ENCODE assay signal across 23 cellular contexts in genomic region chr10:28686835-28687682, GRCh38. TPM values are rescaled to one million over a fixed set of nuclear protein-coding genes. Genes with fewer than 3 reads are reported as not detected.
DNase-seq lines count a peak whose midpoint lies in the region; ATAC-seq and TF ChIP-seq lines count a peak whose summit lies in the region.
"Had no signal": no experiment of that assay in that cellular context is flagged by ENCODE, and none has a peak within 500 bp of the region (broad histone marks: within the 10 kb centered on the region; RNA-seq: fewer than 3 reads in every experiment).

No MANE protein-coding gene starts in this region.

- H3K4me3 Mint-ChIP-seq in GM23338 (peak overlapping the region; percentile 34; the same call in 2 of the 3 replicates), WTC11 (peak overlapping the region; percentile 28), mesothelial cell of epicardium (no peak overlapping the region)
- H3K4me3 Mint-ChIP-seq: activated CD4-positive, alpha-beta memory T cell treated with anti-CD3 and anti-CD28 coated beads, Interleukin-2, amount 10 ng/mL, durations not matched to agents 7 days and 5 days; CD8-positive, alpha-beta memory T cell; naive thymus-derived CD4-positive, alpha-beta T cell had no signal

- peak overlapping the region; percentile 64 for H3K4me2 ChIP-seq in GM23338

- H3K9me3 ChIP-seq in gastrocnemius medialis: no peaks in the 10 kb centered on the region
- H3K9me3 ChIP-seq: BE2C, SJCRH30 had no signal

- peak overlapping the region; percentile 90 for H3K27ac ChIP-seq in GM23338 (ENCODE audit: low read depth)
- no peak overlapping the region for H3K27ac ChIP-seq in gastrocnemius medialis
- H3K27ac ChIP-seq: SJCRH30 had no signal

- H3K9me3 Mint-ChIP-seq in GM23338 (no peaks in the 10 kb centered on the region), WTC11 (no peaks in the 10 kb centered on the region), mesothelial cell of epicardium (no peaks in the 10 kb centered on the region)
- H3K9me3 Mint-ChIP-seq: activated CD4-positive, alpha-beta memory T cell treated with anti-CD3 and anti-CD28 coated beads, Interleukin-2, amount 10 ng/mL, durations not matched to agents 7 days and 5 days; CD8-positive, alpha-beta memory T cell; naive thymus-derived CD4-positive, alpha-beta T cell had no signal

- H4K20me1 ChIP-seq in GM23338 (replicated peaks; ENCODE audit: insufficient read depth): peaks cover 7% of the 10 kb centered on the region

- POLR2A ChIA-PET in WTC11 (lab: Charles Lee): interaction anchor here (0.7 to 0.8 kb wide), 2 partner anchors 10 to 13 kb away, joined by 3 to 4 read pairs; partner anchors contain the start of gene BAMBI

- H3K9me2 ChIP-seq in GM23338 (ENCODE audit: insufficient read depth): no peaks in the 10 kb centered on the region

- peaks cover 57% of the 10 kb centered on the region for H3K4me1 Mint-ChIP-seq in GM23338
- H3K4me1 Mint-ChIP-seq in WTC11: peaks cover 66% of the 10 kb centered on the region
- H3K4me1 Mint-ChIP-seq in mesothelial cell of epicardium: peaks cover 58% of the 10 kb centered on the region
- H3K4me1 Mint-ChIP-seq: activated CD4-positive, alpha-beta memory T cell treated with anti-CD3 and anti-CD28 coated beads, Interleukin-2, amount 10 ng/mL, durations not matched to agents 7 days and 5 days; CD8-positive, alpha-beta memory T cell; naive thymus-derived CD4-positive, alpha-beta T cell had no signal

- H3K79me2 ChIP-seq in GM23338 (replicated peaks; ENCODE audit: insufficient read depth): peaks cover 21% of the 10 kb centered on the region

- H2AFZ ChIP-seq in GM23338: no peak overlapping the region

- H3K27me3 Mint-ChIP-seq in GM23338 (ENCODE audit: insufficient read depth, low read depth, poor library complexity) (peaks cover 3% of the 10 kb centered on the region), WTC11 (ENCODE audit: low read depth) (no peaks in the 10 kb centered on the region), mesothelial cell of epicardium (ENCODE audit: low read depth) (no peaks in the 10 kb centered on the region)

- H3K27me3 ChIP-seq in GM23338 (ENCODE audit: insufficient read depth) (no peaks in the 10 kb centered on the region), gastrocnemius medialis (peaks cover 0 to 1% (median 0%) of the 10 kb centered on the region in 3 donors)
- H3K27me3 ChIP-seq: BE2C, SJCRH30 had no signal

- TF ChIP-seq CTCF in GM23338 (conservative IDR thresholded peaks at IDR 0.05; ENCODE audit: low read depth in 2 of 2) (no peak), WTC11 (IDR thresholded peaks at IDR 0.05) (no peak), fibroblast of villous mesenchyme (IDR thresholded peaks at IDR 0.05; ENCODE audit: insufficient read depth, low read depth, low read length) (no peak), mesothelial cell of epicardium (IDR thresholded peaks at IDR 0.05; ENCODE audit: unreplicated experiment) (no peak), gastrocnemius medialis (IDR thresholded peaks at IDR 0.05 in 4 of 5, conservative IDR thresholded peaks at IDR 0.05 in 1 of 5) (no peak)

- ATAC-seq in GM23338 (no peak; the same call in 1 of the 3 replicates), WTC11 (peak; percentile 51), gastrocnemius medialis (no peak), GM21381 (IDR thresholded peaks at IDR 0.05; ENCODE audit: unreplicated experiment) (no peak)
- ATAC-seq in activated CD4-positive, CD25-positive, alpha-beta regulatory T cell treated with anti-CD3 and anti-CD28 coated beads, Interleukin-2, amount 50 U/mL, for 24 hours: no peak
- ATAC-seq: K562; naive thymus-derived CD4-positive, alpha-beta T cell had no signal

- H3F3A ChIP-seq in GM23338 (replicated peaks; ENCODE audit: low read depth): no peaks in the 10 kb centered on the region

- no peak for TF ChIP-seq POLR2A in gastrocnemius medialis (IDR thresholded peaks at IDR 0.05)

- H3K4me3 ChIP-seq in GM23338: peak overlapping the region; percentile 31
- H3K4me3 ChIP-seq in fibroblast of villous mesenchyme (ENCODE audit: low read depth, low read length): no peak overlapping the region
- H3K4me3 ChIP-seq in gastrocnemius medialis: no peak overlapping the region
- H3K4me3 ChIP-seq: K562, SJCRH30 had no signal

- in situ Hi-C loops in gastrocnemius medialis (cut with MboI; ENCODE audit: low sequenced_read_pairs in 4 of 4): loop anchor here in 1 of 4 donors (10.0 kb wide), 1 partner anchor 298 kb away; no protein-coding TSS in a partner anchor

- CTCF ChIA-PET in WTC11 (lab: Charles Lee): interaction anchor here (1.0 to 2.4 kb wide), 5 partner anchors 10 to 809 kb away, joined by 3 to 9 read pairs (median 4); partner anchors contain the start of gene BAMBI

- H3K36me3 ChIP-seq in GM23338 (ENCODE audit: insufficient read depth) (peaks cover 22% of the 10 kb centered on the region), gastrocnemius medialis (no peaks in the 10 kb centered on the region)
- H3K36me3 ChIP-seq: SJCRH30 had no signal

- DNase-seq in GM23338 (ENCODE audit: low spot score) (no peak), WTC11 (ENCODE audit: low spot score) (no peak), fibroblast of villous mesenchyme (ENCODE audit: low read depth) (peak; percentile 49), mesothelial cell of epicardium (ENCODE audit: low spot score in 2 of 2, unreplicated experiment in 2 of 2) (no peak), NCI-H187 treated with DMSO at 0.1 percent for 48 hours (lab: John Stamatoyannopoulos, UW) (no peak), gastrocnemius medialis (no peak)
- DNase-seq: activated CD4-positive, alpha-beta memory T cell treated with anti-CD3 and anti-CD28 coated beads, Interleukin-2, amount 10 ng/mL, durations not matched to agents 7 days and 5 days; activated CD4-positive, CD25-positive, alpha-beta regulatory T cell treated with anti-CD3 and anti-CD28 coated beads, Interleukin-2, amount 50 U/mL, for 72 hours; activated CD8-positive, alpha-beta memory T cell treated with anti-CD3 and anti-CD28 coated beads, Interleukin-2, amount 50 U/mL, for 48 hours; activated naive CD4-positive, alpha-beta T cell treated with anti-CD3 and anti-CD28 coated beads, Interleukin-2, amount 50 U/mL, for 16 hours; aorta; BE2C; CD8-positive, alpha-beta memory T cell; midbrain; naive thymus-derived CD4-positive, alpha-beta T cell; NCI-H2081 treated with DMSO at 0.1 percent for 48 hours; NCI-H345; SJCRH30; stimulated activated CD4-positive, alpha-beta T cell treated with anti-CD3 and anti-CD28 coated beads, Interleukin-4, amount 100 ng/mL, for 1 hour; T-helper 1 cell had no signal

- peak overlapping the region; percentile 91 for H3K27ac Mint-ChIP-seq in GM23338
- H3K27ac Mint-ChIP-seq in WTC11: peak overlapping the region; percentile 95
- H3K27ac Mint-ChIP-seq in mesothelial cell of epicardium: peak overlapping the region; percentile 76
- H3K27ac Mint-ChIP-seq: activated CD4-positive, alpha-beta memory T cell treated with anti-CD3 and anti-CD28 coated beads, Interleukin-2, amount 10 ng/mL, durations not matched to agents 7 days and 5 days; CD8-positive, alpha-beta memory T cell; naive thymus-derived CD4-positive, alpha-beta T cell had no signal

- intact Hi-C loops in gastrocnemius medialis (cut with DNase I; ENCODE audit: low total_unique reads): no loop called here

- peaks cover 29% of the 10 kb centered on the region for H3K36me3 Mint-ChIP-seq in GM23338 (ENCODE audit: low read depth)
- peaks cover 25% of the 10 kb centered on the region for H3K36me3 Mint-ChIP-seq in WTC11
- peaks cover 18% of the 10 kb centered on the region for H3K36me3 Mint-ChIP-seq in mesothelial cell of epicardium
- H3K36me3 Mint-ChIP-seq: CD8-positive, alpha-beta memory T cell had no signal

- H3K4me1 ChIP-seq in GM23338 (ENCODE audit: insufficient read depth) (peaks cover 59% of the 10 kb centered on the region), gastrocnemius medialis (no peaks in the 10 kb centered on the region)
- H3K4me1 ChIP-seq: SJCRH30 had no signal

TF ChIP-seq in GM23338, 12 proteins besides CTCF, POLR2A, EP300 and RAD21 (continues in another document):
- peak; percentile 48 for TF ChIP-seq NANOG (IDR thresholded peaks at IDR 0.05; ENCODE audit: borderline replicate concordance)

TF ChIP-seq in WTC11, 78 proteins besides CTCF, POLR2A, EP300 and RAD21 (continues in another document):
- TF ChIP-seq IRF1 (CRISPR knock-in tag; IDR thresholded peaks at IDR 0.05): no peak
- no peak for TF ChIP-seq TP53 (CRISPR knock-in tag; IDR thresholded peaks at IDR 0.05)
- TF ChIP-seq MAX (CRISPR knock-in tag; IDR thresholded peaks at IDR 0.05): no peak
- TF ChIP-seq NFATC4 (CRISPR knock-in tag; IDR thresholded peaks at IDR 0.05): no peak
- no peak for TF ChIP-seq ATF3 (CRISPR knock-in tag; conservative IDR thresholded peaks at IDR 0.05)
- no peak for TF ChIP-seq ESRRA (CRISPR knock-in tag; IDR thresholded peaks at IDR 0.05; ENCODE audit: borderline replicate concordance)
- TF ChIP-seq ZBTB43 (CRISPR knock-in tag; IDR thresholded peaks at IDR 0.05): no peak

RNA-seq across cellular contexts. Expression of gene BAMBI, which starts 9.7 kb away (rescaled TPM):
- total RNA-seq in GM23338 (2014; rRNA removed; shearing (Covaris generic)): 37.5 and 39.5 TPM in 2 replicates
- 18.7 and 20.1 TPM in 2 replicates for polyA plus RNA-seq in GM23338 (2016; fragmentation: Nextera tagmentation; extraction: Ambion mirVana)
- total RNA-seq in WTC11 (2021): 26.4 to 29.0 TPM (median 27.4 TPM) in 3 replicates
- 25.9 and 62.8 TPM in 2 replicates for total RNA-seq in fibroblast of villous mesenchyme
- 209 to 219 TPM (median 217 TPM) in 3 replicates for total RNA-seq in mesothelial cell of epicardium
- 1 to 10 TPM in 1 of 4 donors, under 1 TPM in 2, not detected in 1; 0.31 to 1.8 (median 0.82) TPM for total RNA-seq in gastrocnemius medialis
- polyA plus RNA-seq: naive thymus-derived CD4-positive, alpha-beta T cell had no signal
